In genomic region chr15:42919794-42920280, GRCh38 we compare ENCODE assay signal across 8 cellular contexts. TPM values are rescaled to one million over a fixed set of nuclear protein-coding genes. Genes with fewer than 3 reads are reported as not detected.
DNase-seq lines count a peak whose midpoint lies in the region; ATAC-seq and TF ChIP-seq lines count a peak whose summit lies in the region.

No MANE protein-coding gene starts in this region.

- POLR2A ChIA-PET in activated CD8-positive, alpha-beta T cell treated with anti-CD3 and anti-CD28 coated beads, Interleukin-2, amount 10 ng/mL, durations not matched to agents 7 days and 5 days (lab: Charles Lee) = no interaction called here

- peak overlapping the region; percentile 53 to 84 (median 68) for H3K4me3 ChIP-seq in fibroblast of lung (replicated peaks in 1 of 4; ENCODE audit: control extremely low read depth in 1 of 4, insufficient read depth in 1 of 4, low read depth in 3 of 4, low read length in 4 of 4)

- H3K9me3 Mint-ChIP-seq in activated CD8-positive, alpha-beta T cell treated with anti-CD3 and anti-CD28 coated beads, Interleukin-2, amount 10 ng/mL, durations not matched to agents 7 days and 5 days (ENCODE audit: insufficient read depth) = no peaks in the 10 kb centered on the region
- H3K9me3 Mint-ChIP-seq in natural killer cell = no peaks in the 10 kb centered on the region

- H3K36me3 Mint-ChIP-seq in activated CD8-positive, alpha-beta T cell treated with anti-CD3 and anti-CD28 coated beads, Interleukin-2, amount 10 ng/mL, durations not matched to agents 7 days and 5 days (ENCODE audit: low read depth) = peaks cover 5% of the 10 kb centered on the region
- no peaks in the 10 kb centered on the region for H3K36me3 Mint-ChIP-seq in natural killer cell

- H3K36me3 ChIP-seq in fibroblast of lung (ENCODE audit: control insufficient read depth, insufficient read depth, low read length) = no peaks in the 10 kb centered on the region

- H3K4me1 ChIP-seq in fibroblast of lung (ENCODE audit: control insufficient read depth, extremely low read depth, insufficient read depth, low read length) = peaks cover 2% of the 10 kb centered on the region

- H3K4me3 Mint-ChIP-seq in activated CD8-positive, alpha-beta T cell treated with anti-CD3 and anti-CD28 coated beads, Interleukin-2, amount 10 ng/mL, durations not matched to agents 7 days and 5 days = peak overlapping the region; percentile 92
- H3K4me3 Mint-ChIP-seq in natural killer cell = peak overlapping the region; percentile 89

- peak overlapping the region; percentile 80 for H3K4me2 ChIP-seq in fibroblast of lung (ENCODE audit: extremely low read depth, insufficient read depth, low read length)

- H3K27me3 Mint-ChIP-seq in activated CD8-positive, alpha-beta T cell treated with anti-CD3 and anti-CD28 coated beads, Interleukin-2, amount 10 ng/mL, durations not matched to agents 7 days and 5 days (ENCODE audit: low read depth) = peaks cover 2% of the 10 kb centered on the region
- H3K27me3 Mint-ChIP-seq in natural killer cell (ENCODE audit: low read depth in 2 of 2) = peaks cover 0 to 2% of the 10 kb centered on the region in 2 donors

- H3K9ac ChIP-seq in fibroblast of lung (ENCODE audit: insufficient read depth, low read length) = peak overlapping the region; percentile 63

- no peaks in the 10 kb centered on the region for H3K27me3 ChIP-seq in fibroblast of lung (ENCODE audit: control insufficient read depth, insufficient read depth, low read length)

- peak overlapping the region; percentile 23 for H3K27ac ChIP-seq in fibroblast of lung (ENCODE audit: insufficient read depth, low read length)

- CTCF ChIA-PET in activated CD8-positive, alpha-beta T cell treated with anti-CD3 and anti-CD28 coated beads, Interleukin-2, amount 10 ng/mL, durations not matched to agents 7 days and 5 days (lab: Charles Lee) = no interaction called here

- no peak for TF ChIP-seq CTCF in fibroblast of lung (conservative IDR thresholded peaks at IDR 0.05 in 1 of 2, IDR thresholded peaks at IDR 0.05 in 1 of 2; ENCODE audit: low read depth in 1 of 2, low read length in 2 of 2)
- TF ChIP-seq CTCF in natural killer cell (IDR thresholded peaks at IDR 0.05) = no peak

- H3K4me1 Mint-ChIP-seq in activated CD8-positive, alpha-beta T cell treated with anti-CD3 and anti-CD28 coated beads, Interleukin-2, amount 10 ng/mL, durations not matched to agents 7 days and 5 days (ENCODE audit: low read depth) = peaks cover 43% of the 10 kb centered on the region
- H3K4me1 Mint-ChIP-seq in natural killer cell = peaks cover 34 to 36% of the 10 kb centered on the region in 2 donors

- peaks cover 11% of the 10 kb centered on the region for H3K79me2 ChIP-seq in fibroblast of lung (ENCODE audit: control insufficient read depth, insufficient read depth, low read length)

- DNase-seq in NOMO-1 treated with DMSO at 0.1 percent for 48 hours (lab: John Stamatoyannopoulos, UW; ENCODE audit: unreplicated experiment) (peak; percentile 13), NOMO-1 treated with dmso at 0.1 percent for 144 hours (lab: John Stamatoyannopoulos, UW; ENCODE audit: unreplicated experiment) (no peak), NAMALWA (ENCODE audit: low spot score) (peak; percentile 74), fibroblast of lung (ENCODE audit: low read depth in 2 of 2) (peak; percentile 23 to 53), natural killer cell (no peak)
- peak; percentile 54 for DNase-seq in activated CD8-positive, alpha-beta T cell treated with anti-CD3 and anti-CD28 coated beads, Interleukin-2, amount 10 ng/mL, durations not matched to agents 7 days and 5 days

- no peaks in the 10 kb centered on the region for H3K9me3 ChIP-seq in fibroblast of lung (ENCODE audit: control insufficient read depth, insufficient read depth, low read depth, low read length)

- ATAC-seq in activated CD8-positive, alpha-beta T cell treated with anti-CD3 and anti-CD28 coated beads, Interleukin-2, amount 10 ng/mL, durations not matched to agents 7 days and 5 days = no peak
- no peak for ATAC-seq in natural killer cell
- ATAC-seq in GM18909 (IDR thresholded peaks at IDR 0.05; ENCODE audit: poor library complexity, unreplicated experiment) = no peak
- ATAC-seq in GM21723 (IDR thresholded peaks at IDR 0.05; ENCODE audit: unreplicated experiment) = no peak

- intact Hi-C loops in natural killer cell (cut with micrococcal nuclease) = loop anchor here (5.0 to 10.0 kb wide), 2 partner anchors 185 to 428 kb away; partner anchors contain the start of genes CDAN1 and ZNF106

- H4K20me1 ChIP-seq in fibroblast of lung (ENCODE audit: control insufficient read depth, extremely low read depth, insufficient read depth, low read length) = no peaks in the 10 kb centered on the region

- H2AFZ ChIP-seq in fibroblast of lung (ENCODE audit: low read length) = peak overlapping the region; percentile 52

- H3K27ac Mint-ChIP-seq in activated CD8-positive, alpha-beta T cell treated with anti-CD3 and anti-CD28 coated beads, Interleukin-2, amount 10 ng/mL, durations not matched to agents 7 days and 5 days = peak overlapping the region; percentile 84
- H3K27ac Mint-ChIP-seq in natural killer cell = peak overlapping the region; percentile 85 to 91

RNA-seq across cellular contexts. Expression of gene TTBK2, which starts 0.7 kb away (rescaled TPM):
- 10 to 100 TPM; 10.1 to 13.9 TPM for total RNA-seq in activated CD8-positive, alpha-beta T cell treated with anti-CD3 and anti-CD28 coated beads, Interleukin-2, amount 10 ng/mL, durations not matched to agents 7 days and 5 days
- total RNA-seq in fibroblast of lung = 10.8 and 16.2 TPM in 2 replicates
- 4.3 and 5.6 TPM in 2 replicates for polyA plus RNA-seq in fibroblast of lung
- 2.7 and 3.2 TPM in 2 replicates for polyA plus RNA-seq in fibroblast of lung (2012)
- polyA minus RNA-seq in fibroblast of lung (ENCODE audit: low replicate concordance) = 1.7 and 5.3 TPM in 2 replicates
- 10 to 100 TPM; 17.5 to 25.9 (median 25.7) TPM for total RNA-seq in natural killer cell

Comparison
In these comparisons a context has a peak if more than half of its experiments do, and no peak if none do; other contexts are left out.
1. DNase-seq: peak in NOMO-1 treated with DMSO at 0.1 percent for 48 hours (single experiment), NAMALWA (single experiment), activated CD8-positive, alpha-beta T cell treated with anti-CD3 and anti-CD28 coated beads, Interleukin-2, amount 10 ng/mL, durations not matched to agents 7 days and 5 days (single experiment) and fibroblast of lung (2 of 2); none in NOMO-1 treated with dmso at 0.1 percent for 144 hours (single experiment) and natural killer cell (single experiment).